6 cellular contexts compared by ENCODE assay signal in genomic region chr12:57517718-57518117, GRCh38. TPM values are rescaled to one million over a fixed set of nuclear protein-coding genes. Genes with fewer than 3 reads are reported as not detected.
DNase-seq lines count a peak whose midpoint lies in the region; ATAC-seq and TF ChIP-seq lines count a peak whose summit lies in the region.
"Not testable (repeated sequence)": the region's sequence is repeated elsewhere in the genome, so short reads cannot be mapped to it uniquely, and the experiment has no call there.

No MANE protein-coding gene starts in this region.

- not testable (repeated sequence) for DNase-seq in BJ (ENCODE audit: low read depth); OCI-LY7 (ENCODE audit: low spot score); activated naive CD4-positive, alpha-beta T cell treated with anti-CD3 and anti-CD28 coated beads, Interleukin-2, amount 50 U/mL, for 72 hours (ENCODE audit: low spot score in 2 of 2); stimulated activated naive B cell treated with anti-CD40 and anti-IgM and Interleukin-4, amounts not matched to agents 10 μg/mL and 1 μg/mL and 100 μg/mL, for 72 hours

- peaks cover 33% of the 10 kb centered on the region for H3K36me3 ChIP-seq in BJ (ENCODE audit: control insufficient read depth, insufficient read depth, low read length)
- H3K36me3 ChIP-seq in OCI-LY7 (ENCODE audit: insufficient read depth, low read length) = peaks cover 72% of the 10 kb centered on the region
- peaks cover 22 to 28% of the 10 kb centered on the region in 2 donors for H3K36me3 ChIP-seq in esophagus (ENCODE audit: control insufficient read depth in 2 of 2, insufficient read depth in 2 of 2, low read length in 1 of 2)
- peaks cover 45% of the 10 kb centered on the region for H3K36me3 ChIP-seq in muscle layer of colon (ENCODE audit: insufficient read depth, low read length)

- intact Hi-C loops in OCI-LY7 (cut with micrococcal nuclease; ENCODE audit: unreplicated experiment) = not testable (repeated sequence)

- ATAC-seq in activated naive CD4-positive, alpha-beta T cell treated with anti-CD3 and anti-CD28 coated beads, Interleukin-2, amount 50 U/mL, for 72 hours; stimulated activated naive B cell treated with anti-CD40 and anti-IgM and Interleukin-4, amounts not matched to agents 10 μg/mL and 1 μg/mL and 100 μg/mL, for 72 hours (replicated peaks): not testable (repeated sequence)

- peak overlapping the region; percentile 17 to 43 for H3K4me3 Mint-ChIP-seq in stimulated activated naive B cell treated with anti-CD40 and anti-IgM and Interleukin-4, amounts not matched to agents 10 μg/mL and 1 μg/mL and 100 μg/mL, for 72 hours

- H3K27ac Mint-ChIP-seq in activated naive CD4-positive, alpha-beta T cell treated with anti-CD3 and anti-CD28 coated beads, Interleukin-2, amount 50 U/mL, for 72 hours = peak overlapping the region; percentile 93 to 100
- H3K27ac Mint-ChIP-seq in stimulated activated naive B cell treated with anti-CD40 and anti-IgM and Interleukin-4, amounts not matched to agents 10 μg/mL and 1 μg/mL and 100 μg/mL, for 72 hours = not testable (repeated sequence)

- H3K79me2 ChIP-seq in OCI-LY7 (ENCODE audit: insufficient read depth, low read depth, low read length) = peaks cover 23% of the 10 kb centered on the region

- 82 to 84% methylated on average over 10 of the region's 10 CpGs for WGBS in esophagus, 2 donors

- H3K9ac ChIP-seq in muscle layer of colon (ENCODE audit: low read length) = not testable (repeated sequence)

- not testable (repeated sequence) for BruUV-seq in OCI-LY7 (replicated peaks; lab: Mats Ljungman, UMichigan)

- H3K9me3 ChIP-seq in OCI-LY7 (ENCODE audit: low read length); esophagus (ENCODE audit: control insufficient read depth in 2 of 2, insufficient read depth in 1 of 2, low read depth in 1 of 2, low read length in 1 of 2); muscle layer of colon (ENCODE audit: low read length): not testable (repeated sequence)

- H3K9me3 Mint-ChIP-seq in activated naive CD4-positive, alpha-beta T cell treated with anti-CD3 and anti-CD28 coated beads, Interleukin-2, amount 50 U/mL, for 72 hours; stimulated activated naive B cell treated with anti-CD40 and anti-IgM and Interleukin-4, amounts not matched to agents 10 μg/mL and 1 μg/mL and 100 μg/mL, for 72 hours: not testable (repeated sequence)

- not testable (repeated sequence) for H3K27me3 ChIP-seq in BJ (ENCODE audit: control insufficient read depth, insufficient read depth, low read length); esophagus (ENCODE audit: control insufficient read depth in 1 of 2, insufficient read depth in 2 of 2, low read length in 2 of 2); muscle layer of colon (ENCODE audit: control insufficient read depth in 1 of 2, insufficient read depth in 2 of 2, low read length in 2 of 2)

- H3K4me2 ChIP-seq in OCI-LY7 (ENCODE audit: low read length) = peak overlapping the region; percentile 93; the same call in 1 of the 2 replicates

- POLR2A ChIA-PET in BJ (lab: Charles Lee) (interaction anchor here (0.6 to 0.9 kb wide), 2 partner anchors 52 to 126 kb away, joined by 3 to 4 read pairs; no protein-coding TSS in a partner anchor), OCI-LY7 (lab: Charles Lee) (interaction anchor here (0.8 kb wide), 1 partner anchor 15 kb away, joined by 3 read pairs; no protein-coding TSS in a partner anchor)

- peak overlapping the region; percentile 76 for H3K4me3 ChIP-seq in BJ (ENCODE audit: low read depth, low read length)
- H3K4me3 ChIP-seq in OCI-LY7 (ENCODE audit: low read depth, low read length, poor library complexity, severe bottlenecking) = not testable (repeated sequence)
- H3K4me3 ChIP-seq in esophagus (ENCODE audit: low read depth in 1 of 2, low read length in 2 of 2) = peak overlapping the region in 1 of 2 donors; percentile 97
- peak overlapping the region in 1 of 2 donors; percentile 89 for H3K4me3 ChIP-seq in muscle layer of colon (ENCODE audit: low read depth in 1 of 2, low read length in 2 of 2)

- H3K9me2 ChIP-seq in OCI-LY7 (ENCODE audit: insufficient read depth, low read length) = not testable (repeated sequence)

- CTCF ChIA-PET in BJ (lab: Yijun Ruan, JAX) (interaction anchor here (0.8 kb wide), 1 partner anchor 55 kb away, joined by 4 read pairs; no protein-coding TSS in a partner anchor), OCI-LY7 (lab: Charles Lee; ENCODE audit: unreplicated experiment) (interaction anchor here (1.1 kb wide), 1 partner anchor 59 kb away, joined by 3 read pairs; no protein-coding TSS in a partner anchor)

- not testable (repeated sequence) for H2AFZ ChIP-seq in OCI-LY7 (ENCODE audit: low read length)

- H3K27ac ChIP-seq in OCI-LY7 (ENCODE audit: low read depth, low read length, poor library complexity, severe bottlenecking) = not testable (repeated sequence)
- H3K27ac ChIP-seq in esophagus (ENCODE audit: low read depth in 2 of 2, low read length in 1 of 2) = peak overlapping the region; percentile 45 to 57
- H3K27ac ChIP-seq in muscle layer of colon (ENCODE audit: low read depth, low read length) = peak overlapping the region; percentile 67

- H4K20me1 ChIP-seq in OCI-LY7 (ENCODE audit: insufficient read depth, low read length) = peaks cover 10% of the 10 kb centered on the region

- not testable (repeated sequence) for H3K27me3 Mint-ChIP-seq in stimulated activated naive B cell treated with anti-CD40 and anti-IgM and Interleukin-4, amounts not matched to agents 10 μg/mL and 1 μg/mL and 100 μg/mL, for 72 hours

- peaks cover 27 to 57% of the 10 kb centered on the region in 2 donors for H3K4me1 Mint-ChIP-seq in stimulated activated naive B cell treated with anti-CD40 and anti-IgM and Interleukin-4, amounts not matched to agents 10 μg/mL and 1 μg/mL and 100 μg/mL, for 72 hours

- H3K4me1 ChIP-seq in OCI-LY7 (ENCODE audit: insufficient read depth, low read length, poor library complexity, severe bottlenecking) (peaks cover 32% of the 10 kb centered on the region), muscle layer of colon (ENCODE audit: insufficient read depth, low read length) (peaks cover 42% of the 10 kb centered on the region)
- H3K4me1 ChIP-seq in esophagus (ENCODE audit: control insufficient read depth in 2 of 2, insufficient read depth in 2 of 2, low read length in 1 of 2) = not testable (repeated sequence)

- H3K36me3 Mint-ChIP-seq in activated naive CD4-positive, alpha-beta T cell treated with anti-CD3 and anti-CD28 coated beads, Interleukin-2, amount 50 U/mL, for 72 hours = peaks cover 38 to 43% of the 10 kb centered on the region in 2 donors
- peaks cover 50 to 71% of the 10 kb centered on the region in 2 donors for H3K36me3 Mint-ChIP-seq in stimulated activated naive B cell treated with anti-CD40 and anti-IgM and Interleukin-4, amounts not matched to agents 10 μg/mL and 1 μg/mL and 100 μg/mL, for 72 hours

- TF ChIP-seq CTCF in BJ (IDR thresholded peaks at IDR 0.05; ENCODE audit: insufficient read depth, low read depth, low read length); OCI-LY7 (conservative IDR thresholded peaks at IDR 0.05; ENCODE audit: low read length): not testable (repeated sequence)

RNA-seq across cellular contexts. Expression of gene DDIT3, which starts 2.6 kb away (rescaled TPM):
- polyA plus RNA-seq in BJ (2011; rRNA removed) (65.4 and 78.1 TPM in 2 replicates), esophagus (10 to 100 TPM; 19.8 to 30.7 TPM)
- 18.3 and 22.4 TPM in 2 replicates for polyA minus RNA-seq in BJ (2011; rRNA and poly(A)+ RNA removed)
- 42.7 and 43.7 TPM in 2 replicates for total RNA-seq in OCI-LY7 (2014; rRNA removed; shearing (Covaris generic))
- 32.3 and 34.5 TPM in 2 replicates for total RNA-seq in OCI-LY7 (2022)
- 10 to 100 TPM; 24.9 to 79.8 TPM for total RNA-seq in activated naive CD4-positive, alpha-beta T cell treated with anti-CD3 and anti-CD28 coated beads, Interleukin-2, amount 50 U/mL, for 72 hours

RNA-seq across cellular contexts. Expression of gene MBD6, which starts 4.9 kb away (rescaled TPM):
- polyA plus RNA-seq in BJ (2011; rRNA removed) (5.6 and 8.3 TPM in 2 replicates), esophagus (10 to 100 TPM; 14.7 to 35.0 TPM)
- polyA minus RNA-seq in BJ (2011; rRNA and poly(A)+ RNA removed) = 5.3 and 12.2 TPM in 2 replicates
- total RNA-seq in OCI-LY7 (2014; rRNA removed; shearing (Covaris generic)) = 21.8 and 23.9 TPM in 2 replicates
- 110 and 112 TPM in 2 replicates for total RNA-seq in OCI-LY7 (2022)
- total RNA-seq in activated naive CD4-positive, alpha-beta T cell treated with anti-CD3 and anti-CD28 coated beads, Interleukin-2, amount 50 U/mL, for 72 hours = 10 to 100 TPM; 66.4 to 77.5 TPM

RNA-seq across cellular contexts. Expression of gene DCTN2, which starts 29.3 kb away (rescaled TPM):
- 133 and 167 TPM in 2 replicates for polyA plus RNA-seq in BJ (2011; rRNA removed)
- polyA minus RNA-seq in BJ (2011; rRNA and poly(A)+ RNA removed) = 108 and 168 TPM in 2 replicates
- total RNA-seq in OCI-LY7 (2014; rRNA removed; shearing (Covaris generic)) = 61.8 and 68.4 TPM in 2 replicates
- total RNA-seq in OCI-LY7 (2022) = 97.2 and 98.9 TPM in 2 replicates
- total RNA-seq in activated naive CD4-positive, alpha-beta T cell treated with anti-CD3 and anti-CD28 coated beads, Interleukin-2, amount 50 U/mL, for 72 hours = 100 to 1,000 TPM in 1 of 2 donors, 10 to 100 TPM in 1; 77.1 to 122 TPM
- polyA plus RNA-seq in esophagus = 100 to 1,000 TPM in 1 of 2 donors, 10 to 100 TPM in 1; 77.4 to 159 TPM

RNA-seq across cellular contexts. Expression of gene MARS1, which starts 29.9 kb away (rescaled TPM):
- 280 and 378 TPM in 2 replicates for polyA plus RNA-seq in BJ (2011; rRNA removed)
- 225 and 258 TPM in 2 replicates for polyA minus RNA-seq in BJ (2011; rRNA and poly(A)+ RNA removed)
- total RNA-seq in OCI-LY7 (2014; rRNA removed; shearing (Covaris generic)) = 262 and 272 TPM in 2 replicates
- total RNA-seq in OCI-LY7 (2022) = 461 and 465 TPM in 2 replicates
- total RNA-seq in activated naive CD4-positive, alpha-beta T cell treated with anti-CD3 and anti-CD28 coated beads, Interleukin-2, amount 50 U/mL, for 72 hours = 100 to 1,000 TPM; 267 to 292 TPM
- 100 to 1,000 TPM in 1 of 2 donors, 10 to 100 TPM in 1; 74.4 to 106 TPM for polyA plus RNA-seq in esophagus

RNA-seq across cellular contexts. Expression of gene KIF5A, which starts 32.1 kb away (rescaled TPM):
- polyA plus RNA-seq in BJ (2011; rRNA removed) (0.50 and 0.64 TPM in 2 replicates), esophagus (under 1 TPM; 0.12 to 0.24 TPM)
- 0.31 and 0.57 TPM in 2 replicates for polyA minus RNA-seq in BJ (2011; rRNA and poly(A)+ RNA removed)
- 0.09 and 0.10 TPM in 2 replicates for total RNA-seq in OCI-LY7 (2014; rRNA removed; shearing (Covaris generic))
- total RNA-seq in OCI-LY7 (2022) = 1.2 and 1.6 TPM in 2 replicates
- total RNA-seq in activated naive CD4-positive, alpha-beta T cell treated with anti-CD3 and anti-CD28 coated beads, Interleukin-2, amount 50 U/mL, for 72 hours = 1 to 10 TPM in 1 of 2 donors, under 1 TPM in 1; 0.75 to 3.4 TPM
